8 cellular contexts compared by ENCODE assay signal in genomic region chr1:230641900-230642262, GRCh38. TPM values are rescaled to one million over a fixed set of nuclear protein-coding genes. Genes with fewer than 3 reads are reported as not detected.
DNase-seq lines count a peak whose midpoint lies in the region; ATAC-seq and TF ChIP-seq lines count a peak whose summit lies in the region.

No MANE protein-coding gene starts in this region.

- ATAC-seq in Right ventricle myocardium superior (ENCODE audit: poor library complexity): no peak
- no peak for ATAC-seq in left ventricle myocardium superior
- peak; percentile 3 for ATAC-seq in SK-N-SH treated with all-trans-retinoic acid at 6 μM for 48 hours
- ATAC-seq in stimulated activated effector memory CD8-positive, alpha-beta T cell treated with anti-CD3 and anti-CD28 coated beads, Interleukin-12 subunit alpha, Interleukin-12 subunit beta, amount 100 ng/mL, for 72 hours: no peak

- peaks cover 22% of the 10 kb centered on the region for H3K36me3 Mint-ChIP-seq in stimulated activated effector memory CD8-positive, alpha-beta T cell treated with anti-CD3 and anti-CD28 coated beads, Interleukin-12 subunit alpha, Interleukin-12 subunit beta, amount 100 ng/mL, for 72 hours

- peaks cover 0 to 31% of the 10 kb centered on the region in 2 donors for H3K4me1 ChIP-seq in right atrium auricular region

- peak; percentile 47 for DNase-seq in Right ventricle myocardium superior
- DNase-seq in left ventricle myocardium superior: no peak
- DNase-seq in right atrium auricular region (ENCODE audit: low spot score): no peak
- DNase-seq in stimulated activated effector memory CD8-positive, alpha-beta T cell treated with anti-CD3 and anti-CD28 coated beads, Interleukin-12 subunit alpha, Interleukin-12 subunit beta, amount 100 ng/mL, for 72 hours (ENCODE audit: low spot score in 2 of 2): no peak
- DNase-seq in SK-N-DZ (ENCODE audit: low spot score): no peak
- DNase-seq in WERI-Rb-1: no peak
- DNase-seq in NCI-H446 treated with DMSO at 0.1 percent for 48 hours (lab: John Stamatoyannopoulos, UW): no peak

- H3K27ac Mint-ChIP-seq in stimulated activated effector memory CD8-positive, alpha-beta T cell treated with anti-CD3 and anti-CD28 coated beads, Interleukin-12 subunit alpha, Interleukin-12 subunit beta, amount 100 ng/mL, for 72 hours: no peak overlapping the region

- no peaks in the 10 kb centered on the region for H3K9me3 Mint-ChIP-seq in stimulated activated effector memory CD8-positive, alpha-beta T cell treated with anti-CD3 and anti-CD28 coated beads, Interleukin-12 subunit alpha, Interleukin-12 subunit beta, amount 100 ng/mL, for 72 hours

- H3K27ac ChIP-seq in right atrium auricular region (no peak overlapping the region), WERI-Rb-1 (no peak overlapping the region)

- TF ChIP-seq CTCF in right atrium auricular region (IDR thresholded peaks at IDR 0.05) (no peak), WERI-Rb-1 (IDR thresholded peaks at IDR 0.05; ENCODE audit: low read depth, low read length) (no peak)

- H3K36me3 ChIP-seq in right atrium auricular region (no peaks in the 10 kb centered on the region), WERI-Rb-1 (peaks cover 4% of the 10 kb centered on the region; the same call in 1 of the 2 replicates)

- H3K4me3 Mint-ChIP-seq in stimulated activated effector memory CD8-positive, alpha-beta T cell treated with anti-CD3 and anti-CD28 coated beads, Interleukin-12 subunit alpha, Interleukin-12 subunit beta, amount 100 ng/mL, for 72 hours: peak overlapping the region; percentile 97

- H3K9me3 ChIP-seq in right atrium auricular region: no peaks in the 10 kb centered on the region
- peaks cover 2% of the 10 kb centered on the region for H3K9me3 ChIP-seq in WERI-Rb-1 (ENCODE audit: severe bottlenecking)

- H3K27me3 ChIP-seq in right atrium auricular region (no peaks in the 10 kb centered on the region), WERI-Rb-1 (ENCODE audit: insufficient read depth, low read depth, severe bottlenecking) (no peaks in the 10 kb centered on the region)

- peaks cover 50% of the 10 kb centered on the region for H3K4me1 Mint-ChIP-seq in stimulated activated effector memory CD8-positive, alpha-beta T cell treated with anti-CD3 and anti-CD28 coated beads, Interleukin-12 subunit alpha, Interleukin-12 subunit beta, amount 100 ng/mL, for 72 hours

- intact Hi-C loops in Right ventricle myocardium superior (cut with DNase I): no loop called here
- intact Hi-C loops in left ventricle myocardium superior (cut with micrococcal nuclease): no loop called here

- H3K4me3 ChIP-seq in right atrium auricular region: peak overlapping the region; percentile 68 to 75
- H3K4me3 ChIP-seq in WERI-Rb-1 (ENCODE audit: low read depth, low read length): no peak overlapping the region

TF ChIP-seq in SK-N-SH treated with all-trans-retinoic acid at 6 μM for 48 hours, 23 proteins besides CTCF, POLR2A, EP300 and RAD21:
- TF ChIP-seq ZNF70 (CRISPR knock-in tag; IDR thresholded peaks at IDR 0.05): peak; percentile 55; the same call in 1 of the 2 replicates
- no peak for TF ChIP-seq ZFP3 (CRISPR knock-in tag; IDR thresholded peaks at IDR 0.05)

RNA-seq across cellular contexts. Expression of gene COG2, which starts 0.4 kb away (rescaled TPM):
- 24.6 TPM for total RNA-seq in Right ventricle myocardium superior
- total RNA-seq in left ventricle myocardium superior: 34.3 TPM
- 10 to 100 TPM; 27.6 to 34.7 TPM for total RNA-seq in right atrium auricular region
- 32.5 and 40.6 TPM in 2 replicates for polyA plus RNA-seq in SK-N-DZ (2014; cell fraction: cytosol; rRNA removed)
- polyA plus RNA-seq in SK-N-DZ (2014; cell fraction: nucleus; rRNA removed): 34.3 and 36.6 TPM in 2 replicates
